ENCODE assay signal across 24 cellular contexts in the genomic region with DNA sequence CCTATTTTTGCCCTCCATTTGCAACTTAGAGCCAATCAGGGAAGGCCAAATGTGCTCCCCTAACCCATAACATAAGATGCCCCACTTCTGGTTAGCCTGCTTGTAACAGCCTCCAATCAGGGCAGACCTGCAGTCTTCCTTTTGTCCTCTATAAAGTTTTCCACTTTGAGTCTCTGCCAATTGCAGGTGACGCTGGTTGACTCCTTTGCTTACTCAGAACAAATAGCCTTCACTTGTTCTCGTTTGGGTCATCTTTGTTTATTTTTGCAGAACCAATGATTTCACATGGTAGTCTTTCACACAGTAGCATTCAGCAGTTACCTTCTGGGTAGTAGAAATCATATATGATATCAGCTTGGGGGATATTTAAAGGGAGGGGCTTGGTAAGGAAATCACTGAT.
"Had no signal": no experiment of that assay in that cellular context is flagged by ENCODE, and none has a peak within 500 bp of the region (broad histone marks: within the 10 kb centered on the region; RNA-seq: fewer than 3 reads in every experiment).

No MANE protein-coding gene starts in this region.

- H3K36me3 Mint-ChIP-seq: stimulated activated naive B cell treated with anti-CD40 and anti-IgM and Interleukin-4, amounts not matched to agents 10 μg/mL and 1 μg/mL and 100 μg/mL, for 72 hours had no signal

- H3K4me3 Mint-ChIP-seq: effector memory CD8-positive, alpha-beta T cell; naive thymus-derived CD8-positive, alpha-beta T cell; nephron progenitor cell; stimulated activated naive B cell treated with anti-CD40 and anti-IgM and Interleukin-4, amounts not matched to agents 10 μg/mL and 1 μg/mL and 100 μg/mL, for 72 hours; stimulated activated naive CD8-positive, alpha-beta T cell treated with anti-CD3 and anti-CD28 coated beads, Interleukin-15, amount 100 ng/mL, for 72 hours had no signal

- DNase-seq: cortex of kidney; effector memory CD8-positive, alpha-beta T cell; foreskin melanocyte; glutamatergic neuron; heart right ventricle; hippocampal formation; left cardiac atrium; left ventricle myocardium inferior; lower lobe of right lung; naive thymus-derived CD8-positive, alpha-beta T cell; nephron progenitor cell; nucleus accumbens; psoas muscle; right cardiac atrium; small intestine; stimulated activated CD4-positive, alpha-beta T cell treated with anti-CD3 and anti-CD28 coated beads, Interleukin-15, amount 100 ng/mL, for 24 hours; stimulated activated CD4-positive, alpha-beta T cell treated with anti-CD3 and anti-CD28 coated beads, Interleukin-2, amount 100 ng/mL, for 48 hours; stimulated activated naive B cell treated with anti-CD40 and anti-IgM and Interleukin-4, amounts not matched to agents 10 μg/mL and 1 μg/mL and 100 μg/mL, for 72 hours; stimulated activated naive CD8-positive, alpha-beta T cell treated with anti-CD3 and anti-CD28 coated beads, Interleukin-15, amount 100 ng/mL, for 72 hours; thyroid gland; trophoblast cell had no signal

- H3K9me3 ChIP-seq: esophagus muscularis mucosa, left ventricle myocardium inferior, lower lobe of right lung, psoas muscle, thyroid gland, vagina had no signal

- H3K27me3 ChIP-seq: thyroid gland, vagina had no signal

- H3K36me3 ChIP-seq: esophagus muscularis mucosa, heart right ventricle, left ventricle myocardium inferior, lower lobe of right lung, thyroid gland, vagina had no signal

- H3K4me1 ChIP-seq: esophagus muscularis mucosa, heart right ventricle, left ventricle myocardium inferior, lower lobe of right lung, psoas muscle, thyroid gland, vagina had no signal

- H3K27ac ChIP-seq: epithelial cell of prostate, esophagus muscularis mucosa, heart right ventricle, left ventricle myocardium inferior, lower lobe of right lung, psoas muscle, thyroid gland, vagina had no signal

- H3K27ac Mint-ChIP-seq: effector memory CD8-positive, alpha-beta T cell; naive thymus-derived CD8-positive, alpha-beta T cell; nephron progenitor cell; stimulated activated naive B cell treated with anti-CD40 and anti-IgM and Interleukin-4, amounts not matched to agents 10 μg/mL and 1 μg/mL and 100 μg/mL, for 72 hours; stimulated activated naive CD8-positive, alpha-beta T cell treated with anti-CD3 and anti-CD28 coated beads, Interleukin-15, amount 100 ng/mL, for 72 hours had no signal

- H3K4me1 Mint-ChIP-seq: naive thymus-derived CD8-positive, alpha-beta T cell; nephron progenitor cell; stimulated activated naive B cell treated with anti-CD40 and anti-IgM and Interleukin-4, amounts not matched to agents 10 μg/mL and 1 μg/mL and 100 μg/mL, for 72 hours; stimulated activated naive CD8-positive, alpha-beta T cell treated with anti-CD3 and anti-CD28 coated beads, Interleukin-15, amount 100 ng/mL, for 72 hours had no signal

- H3K9me3 Mint-ChIP-seq: effector memory CD8-positive, alpha-beta T cell; nephron progenitor cell; stimulated activated naive CD8-positive, alpha-beta T cell treated with anti-CD3 and anti-CD28 coated beads, Interleukin-15, amount 100 ng/mL, for 72 hours had no signal

- H3K4me3 ChIP-seq: esophagus muscularis mucosa, heart right ventricle, left ventricle myocardium inferior, lower lobe of right lung, psoas muscle, thyroid gland, vagina had no signal
